Comparison of ENCODE assay signal across 1 cellular context in genomic region chr7:107779647-107780099, GRCh38.
TF ChIP-seq lines count a peak whose summit lies in the region.

No MANE protein-coding gene starts in this region.

TF ChIP-seq in K562, 482 proteins besides CTCF, POLR2A, EP300 and RAD21:
- TF ChIP-seq RCOR1 (IDR thresholded peaks at IDR 0.05; ENCODE audit: borderline replicate concordance in 1 of 2, low read depth in 2 of 2, low read length in 2 of 2) (peak in 1 of 2 experiments; percentile 92; a peak in 2 of 4 replicates), ARID1B (IDR thresholded peaks at IDR 0.05) (peak; percentile 57), TAL1 (IDR thresholded peaks at IDR 0.05) (peak; percentile 62), CBFA2T3 (IDR thresholded peaks at IDR 0.05) (peak; percentile 73), CCNT2 (IDR thresholded peaks at IDR 0.05; ENCODE audit: borderline replicate concordance, extremely low read depth, insufficient read length, low read depth, low read length) (peak; percentile 17), CEBPG (CRISPR knock-in tag; IDR thresholded peaks at IDR 0.05) (0 out of 2 replicates have a peak, but pooled peaks have one; percentile 11), CEBPG (tag; conservative IDR thresholded peaks at IDR 0.05 in 1 of 2, IDR thresholded peaks at IDR 0.05 in 1 of 2) (peak in 1 of 2 experiments; percentile 81; a peak in 2 of 4 replicates), CBFA2T2 (conservative IDR thresholded peaks at IDR 0.05) (peak; percentile 46), ZFP36 (IDR thresholded peaks at IDR 0.05; ENCODE audit: low read depth, low read length, partially characterized antibody) (no peak), TRIM24 (IDR thresholded peaks at IDR 0.05) (peak in 1 of 2 experiments; percentile 27; a peak in 2 of 4 replicates), TCF3 (CRISPR knock-in tag; IDR thresholded peaks at IDR 0.05) (peak; percentile 41), TEAD4 (IDR thresholded peaks at IDR 0.05; ENCODE audit: low read length) (peak; percentile 78), TEAD4 (CRISPR knock-in tag; IDR thresholded peaks at IDR 0.05; ENCODE audit: borderline replicate concordance) (no peak), GATA2 (CRISPR knock-in tag; IDR thresholded peaks at IDR 0.05) (0 out of 2 replicates have a peak, but pooled peaks have one; percentile 34), MBD2 (IDR thresholded peaks at IDR 0.05; ENCODE audit: borderline replicate concordance, low read depth) (no peak), ILF3 (IDR thresholded peaks at IDR 0.05; ENCODE audit: borderline replicate concordance) (no peak), NCOR1 (IDR thresholded peaks at IDR 0.05) (peak; percentile 19; the same call in 1 of the 2 replicates), PTRF (tag; IDR thresholded peaks at IDR 0.05) (no peak), ZNF717 (CRISPR knock-in tag; IDR thresholded peaks at IDR 0.05) (no peak), ZNF79 (CRISPR knock-in tag; IDR thresholded peaks at IDR 0.05; ENCODE audit: low read depth) (no peak), CXXC5 (CRISPR knock-in tag; IDR thresholded peaks at IDR 0.05) (0 out of 2 replicates have a peak, but pooled peaks have one; percentile 17), KDM1A (IDR thresholded peaks at IDR 0.05) (peak; percentile 74 to 81), HNRNPH1 (optimal IDR thresholded peaks at IDR 0.05; ENCODE audit: low read depth, low read length) (no peak), HMG20A (CRISPR knock-in tag; conservative IDR thresholded peaks at IDR 0.05) (0 out of 2 replicates have a peak, but pooled peaks have one; percentile 6)
